ENCODE assay signal across 20 cellular contexts in genomic region chr6:157494132-157494705, GRCh38.
"Had no signal": no experiment of that assay in that cellular context is flagged by ENCODE, and none has a peak within 500 bp of the region (broad histone marks: within the 10 kb centered on the region; RNA-seq: fewer than 3 reads in every experiment).

No MANE protein-coding gene starts in this region.

- H3K4me3 ChIP-seq: adrenal gland, gastrocnemius medialis, heart left ventricle, left lung, skin epidermis, testis, upper lobe of left lung had no signal

- H3K9me3 ChIP-seq: adrenal gland, gastrocnemius medialis, heart left ventricle, left lung, testis, upper lobe of left lung had no signal

- H3K27ac ChIP-seq: gastrocnemius medialis, heart left ventricle, left lung, skin epidermis, testis, upper lobe of left lung had no signal

- H3K27me3 ChIP-seq: adrenal gland, gastrocnemius medialis, heart left ventricle, testis, upper lobe of left lung had no signal

- H3K4me3 Mint-ChIP-seq: endodermal cell, nephron progenitor cell had no signal

- H3K9me3 Mint-ChIP-seq: endodermal cell had no signal

- H3K36me3 ChIP-seq: adrenal gland, gastrocnemius medialis, heart left ventricle, left lung, upper lobe of left lung had no signal

- DNase-seq: activated CD4-positive, alpha-beta T cell treated with anti-CD3 and anti-CD28 coated beads, Interleukin-2, amount 50 U/mL, for 1 hour; activated gamma-delta T cell treated with Interleukin-2 at 50 U/mL for 16 hours; adrenal gland; endodermal cell; gastrocnemius medialis; heart left ventricle; kidney; left lung; nephron progenitor cell; occipital lobe; right cardiac atrium; T-helper 1 cell; T-helper 9 cell; testis had no signal

- H3K27ac Mint-ChIP-seq: activated naive CD4-positive, alpha-beta T cell treated with anti-CD3 and anti-CD28 coated beads, Interleukin-2, amount 50 U/mL, for 72 hours; endodermal cell; nephron progenitor cell had no signal

- H3K4me1 ChIP-seq: adrenal gland, gastrocnemius medialis, left lung, testis, upper lobe of left lung had no signal

- FAIRE-seq: astrocyte, bronchial epithelial cell, colon, kidney had no signal
